In genomic region chr10:12252882-12253546, GRCh38 we compare ENCODE assay signal across 8 cellular contexts. TPM values are rescaled to one million over a fixed set of nuclear protein-coding genes. Genes with fewer than 3 reads are reported as not detected.
DNase-seq lines count a peak whose midpoint lies in the region; ATAC-seq, FAIRE-seq and TF ChIP-seq lines count a peak whose summit lies in the region.

No MANE protein-coding gene starts in this region.

- in situ Hi-C loops in gastrocnemius medialis (cut with MboI; ENCODE audit: low sequenced_read_pairs in 4 of 4) = loop anchor here in 3 of 4 donors (25.0 kb wide), 4 partner anchors 634 to 834 kb away; no protein-coding TSS in a partner anchor

- DNase-seq in left ventricle myocardium inferior (no peak), cardiac septum (ENCODE audit: low spot score) (no peak), choroid plexus epithelial cell (ENCODE audit: low read depth) (peak; percentile 39), urothelium cell line (ENCODE audit: low spot score) (peak; percentile 39), gastrocnemius medialis (no peak), T1000 (lab: John Stamatoyannopoulos, UW) (no peak)

- H3K27ac ChIP-seq in left ventricle myocardium inferior (replicated peaks) (no peak overlapping the region), gastrocnemius medialis (no peak overlapping the region)

- no peak overlapping the region for H3K4me3 ChIP-seq in left ventricle myocardium inferior
- H3K4me3 ChIP-seq in choroid plexus epithelial cell (ENCODE audit: low read depth, low read length) = no peak overlapping the region
- H3K4me3 ChIP-seq in gastrocnemius medialis = no peak overlapping the region

- ATAC-seq in gastrocnemius medialis (no peak), GM19452 (IDR thresholded peaks at IDR 0.05; ENCODE audit: unreplicated experiment) (no peak)

- no peak for TF ChIP-seq POLR2A in gastrocnemius medialis (IDR thresholded peaks at IDR 0.05)

- TF ChIP-seq CTCF in left ventricle myocardium inferior (IDR thresholded peaks at IDR 0.05; ENCODE audit: borderline replicate concordance) (peak; percentile 13), LNCAP (IDR thresholded peaks at IDR 0.05) (peak; percentile 23; the same call in 1 of the 2 replicates), choroid plexus epithelial cell (conservative IDR thresholded peaks at IDR 0.05; ENCODE audit: low read depth, low read length) (peak; percentile 63), gastrocnemius medialis (IDR thresholded peaks at IDR 0.05 in 4 of 5, conservative IDR thresholded peaks at IDR 0.05 in 1 of 5) (no peak)

- FAIRE-seq in urothelium cell line (lab: Jason Lieb, UNC) = no peak

- no peaks in the 10 kb centered on the region for H3K27me3 ChIP-seq in left ventricle myocardium inferior (ENCODE audit: low read depth)
- H3K27me3 ChIP-seq in gastrocnemius medialis = no peaks in the 10 kb centered on the region

- intact Hi-C loops in left ventricle myocardium inferior (cut with micrococcal nuclease) (no loop called here), cardiac septum (cut with DNase I) (no loop called here), gastrocnemius medialis (cut with DNase I; ENCODE audit: low total_unique reads) (no loop called here)

- peaks cover 35% of the 10 kb centered on the region for H3K36me3 ChIP-seq in left ventricle myocardium inferior
- peaks cover 0 to 33% of the 10 kb centered on the region in 2 donors for H3K36me3 ChIP-seq in gastrocnemius medialis

- H3K9me3 ChIP-seq in left ventricle myocardium inferior (replicated peaks) (no peaks in the 10 kb centered on the region), gastrocnemius medialis (no peaks in the 10 kb centered on the region)

- no peaks in the 10 kb centered on the region for H3K4me1 ChIP-seq in left ventricle myocardium inferior
- no peaks in the 10 kb centered on the region for H3K4me1 ChIP-seq in gastrocnemius medialis

RNA-seq across cellular contexts. Expression of gene CDC123, which starts 57.0 kb away (rescaled TPM):
- total RNA-seq in left ventricle myocardium inferior (41.8 TPM), cardiac septum (44.2 TPM), gastrocnemius medialis (10 to 100 TPM; 31.0 to 54.3 (median 37.9) TPM)

RNA-seq across cellular contexts. Expression of gene NUDT5, which starts 57.3 kb away (rescaled TPM):
- total RNA-seq in left ventricle myocardium inferior (8.6 TPM), cardiac septum (10.5 TPM), gastrocnemius medialis (1 to 10 TPM; 5.1 to 8.2 (median 5.6) TPM)

Comparison
In these comparisons a context has a peak if more than half of its experiments do, and no peak if none do; other contexts are left out.
1. DNase-seq: peak in choroid plexus epithelial cell (single experiment) and urothelium cell line (single experiment); none in left ventricle myocardium inferior (single experiment), cardiac septum (single experiment), gastrocnemius medialis (0 of 2) and T1000 (single experiment).
2. CTCF ChIP-seq: peak in left ventricle myocardium inferior (single experiment), LNCAP (single experiment) and choroid plexus epithelial cell (single experiment); none in gastrocnemius medialis (0 of 5).